ENCODE assay signal across 21 cellular contexts in genomic region chr10:113140612-113141011, GRCh38.
DNase-seq lines count a peak whose midpoint lies in the region; ATAC-seq and TF ChIP-seq lines count a peak whose summit lies in the region.
"Had no signal": no experiment of that assay in that cellular context is flagged by ENCODE, and none has a peak within 500 bp of the region (broad histone marks: within the 10 kb centered on the region; RNA-seq: fewer than 3 reads in every experiment).

No MANE protein-coding gene starts in this region.

- H3K4me1 ChIP-seq in endodermal cell (ENCODE audit: control insufficient read depth, insufficient read depth, low read length) (peaks cover 3% of the 10 kb centered on the region), muscle layer of colon (ENCODE audit: insufficient read depth, low read length) (peaks cover 37% of the 10 kb centered on the region)

- H3K27me3 ChIP-seq in H7 (ENCODE audit: control insufficient read depth, insufficient read depth, low read length) (no peaks in the 10 kb centered on the region), endodermal cell (ENCODE audit: control insufficient read depth, insufficient read depth, low read length, poor library complexity, severe bottlenecking) (no peaks in the 10 kb centered on the region), muscle layer of colon (ENCODE audit: control insufficient read depth in 1 of 2, insufficient read depth in 2 of 2, low read length in 2 of 2) (no peaks in the 10 kb centered on the region)
- H3K27me3 ChIP-seq: BLaER1 treated with 17β-estradiol and CSF1 and Interleukin-3, amounts not matched to agents 10 nM and 100 nM had no signal

- H3K4me3 ChIP-seq in H7 (ENCODE audit: insufficient read depth, low read depth, low read length) (no peak overlapping the region), endodermal cell (ENCODE audit: low read length) (no peak overlapping the region), muscle layer of colon (ENCODE audit: low read depth in 1 of 2, low read length in 2 of 2) (no peak overlapping the region)
- H3K4me3 ChIP-seq: BLaER1 treated with 17β-estradiol and CSF1 and Interleukin-3, amounts not matched to agents 10 nM and 100 nM; GM12878; GM23248; HAP-1 had no signal

- H3K27ac ChIP-seq in endodermal cell (ENCODE audit: low read depth, low read length) (no peak overlapping the region), muscle layer of colon (ENCODE audit: low read depth, low read length) (peak overlapping the region; percentile 14)
- H3K27ac ChIP-seq: BLaER1 treated with 17β-estradiol and CSF1 and Interleukin-3, amounts not matched to agents 10 nM and 100 nM; GM23248 had no signal

- H3K4me1 Mint-ChIP-seq in endodermal cell: peaks cover 28% of the 10 kb centered on the region
- H3K4me1 Mint-ChIP-seq: B cell, IgD-negative memory B cell had no signal

- no peaks in the 10 kb centered on the region for H3K27me3 Mint-ChIP-seq in endodermal cell (ENCODE audit: insufficient read depth)
- H3K27me3 Mint-ChIP-seq: B cell, IgD-negative memory B cell had no signal

- H3K9ac ChIP-seq in endodermal cell (ENCODE audit: extremely low read depth, low read length, poor library complexity, severe bottlenecking) (no peak overlapping the region), muscle layer of colon (ENCODE audit: low read length) (no peak overlapping the region)
- H3K9ac ChIP-seq: BLaER1 treated with 17β-estradiol and CSF1 and Interleukin-3, amounts not matched to agents 10 nM and 100 nM; GM23248 had no signal

- no peak for TF ChIP-seq CTCF in endodermal cell (conservative IDR thresholded peaks at IDR 0.05)

- H3K4me3 Mint-ChIP-seq in endodermal cell: no peak overlapping the region
- H3K4me3 Mint-ChIP-seq: B cell; CD8-positive, alpha-beta T cell; IgD-negative memory B cell had no signal

- H3K9me3 Mint-ChIP-seq in endodermal cell: no peaks in the 10 kb centered on the region
- H3K9me3 Mint-ChIP-seq: CD8-positive, alpha-beta T cell; IgD-negative memory B cell had no signal

- H3K27ac Mint-ChIP-seq in endodermal cell: peak overlapping the region; percentile 37
- H3K27ac Mint-ChIP-seq: B cell; CD8-positive, alpha-beta T cell; IgD-negative memory B cell had no signal

- DNase-seq in H7 (peak; percentile 44), endodermal cell (no peak), NOMO-1 treated with DMSO at 0.1 percent for 48 hours (lab: John Stamatoyannopoulos, UW; ENCODE audit: unreplicated experiment) (no peak), D341Med (ENCODE audit: low spot score) (no peak), occipital lobe (lab: John Stamatoyannopoulos, UW) (no peak)
- DNase-seq: 8988T; Calu3; CD8-positive, alpha-beta T cell; DMS 273 treated with DMSO at 0.1 percent for 48 hours; DMS53; DND-41; EL; GM23248 had no signal

- WGBS in endodermal cell (ENCODE audit: insufficient coverage in 1 of 2, insufficient read length in 1 of 2), 2 experiments: 90 to 96% methylated on average over 2 to 4 of the region's 4 CpGs

- peaks cover 54% of the 10 kb centered on the region for H3K36me3 Mint-ChIP-seq in endodermal cell (ENCODE audit: low read depth)
- H3K36me3 Mint-ChIP-seq: IgD-negative memory B cell had no signal

- no peaks in the 10 kb centered on the region for H3K9me3 ChIP-seq in endodermal cell (ENCODE audit: control insufficient read depth, low read length)
- H3K9me3 ChIP-seq in muscle layer of colon (ENCODE audit: low read length): no peaks in the 10 kb centered on the region
- H3K9me3 ChIP-seq: HAP-1 had no signal

- ATAC-seq in GM18520 (IDR thresholded peaks at IDR 0.05; ENCODE audit: unreplicated experiment): no peak
- ATAC-seq: CD8-positive, alpha-beta T cell; GM12878; HepG2 had no signal

- peaks cover 20% of the 10 kb centered on the region for H3K36me3 ChIP-seq in H7 (replicated peaks; ENCODE audit: control insufficient read depth, insufficient read depth, low read length)
- H3K36me3 ChIP-seq in endodermal cell (ENCODE audit: control insufficient read depth, insufficient read depth, low read length): peaks cover 65% of the 10 kb centered on the region
- peaks cover 11% of the 10 kb centered on the region for H3K36me3 ChIP-seq in muscle layer of colon (ENCODE audit: insufficient read depth, low read length)
